In the genomic region with DNA sequence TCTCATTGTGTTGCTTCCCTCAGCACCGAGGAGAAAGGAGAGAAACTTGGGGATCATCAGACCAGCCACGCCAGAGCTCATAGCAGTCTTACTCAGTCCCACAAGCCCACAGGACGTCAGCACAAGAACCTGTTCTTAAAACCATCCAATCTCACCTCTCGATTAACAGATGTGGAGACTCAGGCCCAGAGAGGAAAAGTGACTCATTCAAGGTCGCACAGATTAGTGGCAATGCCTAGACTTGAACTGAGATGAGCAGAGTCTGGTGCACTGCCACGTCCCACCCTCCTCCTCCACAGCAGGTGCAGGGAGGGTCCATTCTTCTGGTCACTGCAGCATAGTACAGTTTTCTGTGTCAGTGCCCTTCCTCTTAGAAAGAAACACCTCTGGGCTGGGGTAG, we compare ENCODE assay signal across 19 cellular contexts.
DNase-seq lines count a peak whose midpoint lies in the region; ATAC-seq and TF ChIP-seq lines count a peak whose summit lies in the region.
"Had no signal": no experiment of that assay in that cellular context is flagged by ENCODE, and none has a peak within 500 bp of the region (broad histone marks: within the 10 kb centered on the region; RNA-seq: fewer than 3 reads in every experiment).

No MANE protein-coding gene starts in this region.

- H3K27me3 Mint-ChIP-seq in WTC11 (ENCODE audit: low read depth) = peaks cover 2% of the 10 kb centered on the region; the same call in 1 of the 2 replicates

- peaks cover 49% of the 10 kb centered on the region for H3K4me1 Mint-ChIP-seq in WTC11

- ATAC-seq in WTC11 (no peak), GM21447 (IDR thresholded peaks at IDR 0.05; ENCODE audit: unreplicated experiment) (no peak)
- ATAC-seq: right lobe of liver had no signal

- TF ChIP-seq CTCF in GM12864 (IDR thresholded peaks at IDR 0.05; ENCODE audit: low read depth, low read length, missing control alignments) (no peak), WTC11 (IDR thresholded peaks at IDR 0.05) (no peak)

- H3K27ac ChIP-seq in epithelial cell of prostate = no peak overlapping the region
- H3K27ac ChIP-seq: 22Rv1, neutrophil, right lobe of liver, tibial nerve had no signal

- DNase-seq in NK-92 treated with Interleukin-12 subunit alpha and Interleukin-12 subunit beta, amount 100 ng/mL, for 24 hours (lab: John Stamatoyannopoulos, UW) = peak; percentile 29
- DNase-seq in NK-92 (lab: John Stamatoyannopoulos, UW; ENCODE audit: unreplicated experiment) (no peak), GM12864 (ENCODE audit: low read depth) (peak; percentile 39), WTC11 (ENCODE audit: low spot score) (no peak), epithelial cell of prostate (ENCODE audit: low read depth, low spot score) (peak; percentile 64), NCI-H1105 (lab: John Stamatoyannopoulos, UW) (no peak), NCI-H526 treated with DMSO at 0.1 percent for 48 hours (lab: John Stamatoyannopoulos, UW) (no peak)
- DNase-seq: cerebellar nuclear complex; DND-41; NCI-H1092; NCI-H2107; NCI-H69; right lobe of liver; stimulated activated CD4-positive, alpha-beta T cell treated with anti-CD3 and anti-CD28 coated beads, Interleukin-4, amount 100 ng/mL, for 4 hours had no signal

- no peak overlapping the region for H3K4me3 Mint-ChIP-seq in WTC11
- H3K4me3 Mint-ChIP-seq: CD14-positive monocyte had no signal

- CTCF ChIA-PET in WTC11 (lab: Charles Lee) = interaction anchor here (1.9 to 2.5 kb wide), 2 partner anchors 8 to 15 kb away, joined by 7 to 12 read pairs; no protein-coding TSS in a partner anchor

- H3K36me3 Mint-ChIP-seq in WTC11 = no peaks in the 10 kb centered on the region
- H3K36me3 Mint-ChIP-seq: CD14-positive monocyte had no signal

- H3K27ac Mint-ChIP-seq in WTC11 = peak overlapping the region; percentile 60; the same call in 1 of the 2 replicates
- H3K27ac Mint-ChIP-seq: CD14-positive monocyte had no signal

- POLR2A ChIA-PET in WTC11 (lab: Charles Lee) = no interaction called here

- H3K4me3 ChIP-seq in GM12864 (ENCODE audit: low read depth, low read length) = no peak overlapping the region
- H3K4me3 ChIP-seq: right lobe of liver, tibial nerve had no signal

- peaks cover 4% of the 10 kb centered on the region; the same call in 1 of the 2 replicates for H3K9me3 Mint-ChIP-seq in WTC11

TF ChIP-seq in WTC11, 78 proteins besides CTCF, POLR2A, EP300 and RAD21:
- TF ChIP-seq ELF4 (CRISPR knock-in tag; IDR thresholded peaks at IDR 0.05; ENCODE audit: low read depth) (no peak), NFATC4 (CRISPR knock-in tag; IDR thresholded peaks at IDR 0.05) (no peak), NR3C1 (CRISPR knock-in tag; conservative IDR thresholded peaks at IDR 0.05; ENCODE audit: low read depth) (no peak), SMAD3 (CRISPR knock-in tag; IDR thresholded peaks at IDR 0.05; ENCODE audit: borderline replicate concordance) (no peak), ZBTB21 (CRISPR knock-in tag; IDR thresholded peaks at IDR 0.05; ENCODE audit: borderline replicate concordance) (no peak)
- TF ChIP-seq, protein P1, sequence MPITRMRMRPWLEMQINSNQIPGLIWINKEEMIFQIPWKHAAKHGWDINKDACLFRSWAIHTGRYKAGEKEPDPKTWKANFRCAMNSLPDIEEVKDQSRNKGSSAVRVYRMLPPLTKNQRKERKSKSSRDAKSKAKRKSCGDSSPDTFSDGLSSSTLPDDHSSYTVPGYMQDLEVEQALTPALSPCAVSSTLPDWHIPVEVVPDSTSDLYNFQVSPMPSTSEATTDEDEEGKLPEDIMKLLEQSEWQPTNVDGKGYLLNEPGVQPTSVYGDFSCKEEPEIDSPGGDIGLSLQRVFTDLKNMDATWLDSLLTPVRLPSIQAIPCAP (CRISPR knock-in tag; IDR thresholded peaks at IDR 0.05) = no peak
- TF ChIP-seq, protein P2, sequence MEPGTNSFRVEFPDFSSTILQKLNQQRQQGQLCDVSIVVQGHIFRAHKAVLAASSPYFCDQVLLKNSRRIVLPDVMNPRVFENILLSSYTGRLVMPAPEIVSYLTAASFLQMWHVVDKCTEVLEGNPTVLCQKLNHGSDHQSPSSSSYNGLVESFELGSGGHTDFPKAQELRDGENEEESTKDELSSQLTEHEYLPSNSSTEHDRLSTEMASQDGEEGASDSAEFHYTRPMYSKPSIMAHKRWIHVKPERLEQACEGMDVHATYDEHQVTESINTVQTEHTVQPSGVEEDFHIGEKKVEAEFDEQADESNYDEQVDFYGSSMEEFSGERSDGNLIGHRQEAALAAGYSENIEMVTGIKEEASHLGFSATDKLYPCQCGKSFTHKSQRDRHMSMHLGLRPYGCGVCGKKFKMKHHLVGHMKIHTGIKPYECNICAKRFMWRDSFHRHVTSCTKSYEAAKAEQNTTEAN (CRISPR knock-in tag; IDR thresholded peaks at IDR 0.05) = no peak
- TF ChIP-seq, protein P3, sequence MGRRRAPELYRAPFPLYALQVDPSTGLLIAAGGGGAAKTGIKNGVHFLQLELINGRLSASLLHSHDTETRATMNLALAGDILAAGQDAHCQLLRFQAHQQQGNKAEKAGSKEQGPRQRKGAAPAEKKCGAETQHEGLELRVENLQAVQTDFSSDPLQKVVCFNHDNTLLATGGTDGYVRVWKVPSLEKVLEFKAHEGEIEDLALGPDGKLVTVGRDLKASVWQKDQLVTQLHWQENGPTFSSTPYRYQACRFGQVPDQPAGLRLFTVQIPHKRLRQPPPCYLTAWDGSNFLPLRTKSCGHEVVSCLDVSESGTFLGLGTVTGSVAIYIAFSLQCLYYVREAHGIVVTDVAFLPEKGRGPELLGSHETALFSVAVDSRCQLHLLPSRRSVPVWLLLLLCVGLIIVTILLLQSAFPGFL (CRISPR knock-in tag; IDR thresholded peaks at IDR 0.05; ENCODE audit: borderline replicate concordance) = no peak

Comparison
In these comparisons a context has a peak if more than half of its experiments do, and no peak if none do; other contexts are left out.
1. DNase-seq: peak in NK-92 treated with Interleukin-12 subunit alpha and Interleukin-12 subunit beta, amount 100 ng/mL, for 24 hours (single experiment), GM12864 (single experiment) and epithelial cell of prostate (single experiment); none in NK-92 (single experiment), WTC11 (single experiment), NCI-H1105 (single experiment) and NCI-H526 treated with DMSO at 0.1 percent for 48 hours (single experiment).